ENCODE assay signal across 2 cellular contexts in the genomic region with DNA sequence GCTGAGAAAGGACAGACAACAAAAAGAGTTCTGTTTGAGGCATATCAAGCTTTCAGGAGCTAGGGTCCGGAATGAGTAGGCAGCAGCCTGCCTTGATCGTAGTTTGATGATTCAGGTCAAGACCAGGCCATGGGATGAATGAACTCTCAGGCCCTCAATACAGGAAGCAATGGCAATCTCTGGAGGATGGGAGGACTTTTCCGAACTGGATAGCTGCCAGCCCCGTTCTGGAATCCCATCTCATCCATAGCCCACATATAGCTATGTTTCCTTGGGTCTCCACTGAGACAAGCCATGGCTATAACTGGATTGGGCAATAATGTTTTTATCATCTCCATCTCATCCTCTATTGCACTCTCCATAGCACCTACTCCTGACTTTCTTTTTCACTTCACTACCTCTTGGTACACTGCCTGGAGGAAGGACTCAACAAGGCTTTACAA.
TF ChIP-seq lines count a peak whose summit lies in the region.

No MANE protein-coding gene starts in this region.

TF ChIP-seq in K562, 482 proteins besides CTCF, POLR2A, EP300 and RAD21:
- no peak for TF ChIP-seq GABPB1 (CRISPR knock-in tag; IDR thresholded peaks at IDR 0.05)
- peak; percentile 75 for TF ChIP-seq CEBPB (tag; IDR thresholded peaks at IDR 0.05)
- no peak for TF ChIP-seq HINFP (tag; conservative IDR thresholded peaks at IDR 0.05; ENCODE audit: low read depth)
- TF ChIP-seq CEBPG (CRISPR knock-in tag; IDR thresholded peaks at IDR 0.05), result no peak
- TF ChIP-seq CEBPG (tag; conservative IDR thresholded peaks at IDR 0.05 in 1 of 2, IDR thresholded peaks at IDR 0.05 in 1 of 2), result peak; percentile 65 to 84
- TF ChIP-seq NR2C1 (IDR thresholded peaks at IDR 0.05), result no peak
- no peak for TF ChIP-seq NR2C1 (tag; IDR thresholded peaks at IDR 0.05)
- TF ChIP-seq ZC3H4 (CRISPR knock-in tag; IDR thresholded peaks at IDR 0.05; ENCODE audit: borderline replicate concordance), result no peak
- no peak for TF ChIP-seq SMAD3 (CRISPR knock-in tag; conservative IDR thresholded peaks at IDR 0.05)
- TF ChIP-seq ZNF41 (CRISPR knock-in tag; conservative IDR thresholded peaks at IDR 0.05), result no peak
- no peak for TF ChIP-seq XRCC5 (IDR thresholded peaks at IDR 0.05; ENCODE audit: low read depth, low read length)
- no peak for TF ChIP-seq TAF1 (IDR thresholded peaks at IDR 0.05; ENCODE audit: control insufficient read depth, extremely low read depth, insufficient read depth, low read length, severe bottlenecking)
- TF ChIP-seq ZNF449 (CRISPR knock-in tag; IDR thresholded peaks at IDR 0.05), result no peak
- TF ChIP-seq BDP1 (IDR thresholded peaks at IDR 0.05; ENCODE audit: insufficient read depth, insufficient read length), result no peak
- no peak for TF ChIP-seq ZNF780A (CRISPR knock-in tag; IDR thresholded peaks at IDR 0.05)
TF ChIP-seq in K562: peak in this region for 2.

TF ChIP-seq in liver, 16 proteins besides CTCF, POLR2A, EP300 and RAD21:
- TF ChIP-seq ZBTB33 (IDR thresholded peaks at IDR 0.05) (no peak), RXRA (IDR thresholded peaks at IDR 0.05) (peak; percentile 52 to 81)
